1 cellular context compared by ENCODE assay signal in genomic region chr10:100911472-100911871, GRCh38.
TF ChIP-seq lines count a peak whose summit lies in the region.

No MANE protein-coding gene starts in this region.

TF ChIP-seq in HepG2, 621 proteins besides CTCF, POLR2A, EP300 and RAD21:
- TF ChIP-seq ZNF326 (CRISPR knock-in tag; IDR thresholded peaks at IDR 0.05; ENCODE audit: borderline replicate concordance), result no peak
- peak; percentile 60 for TF ChIP-seq ZNF121 (CRISPR knock-in tag; IDR thresholded peaks at IDR 0.05)
- no peak for TF ChIP-seq MNT (IDR thresholded peaks at IDR 0.05)
- TF ChIP-seq SP1 (IDR thresholded peaks at IDR 0.05), result no peak
- no peak for TF ChIP-seq SP1 (CRISPR knock-in tag; IDR thresholded peaks at IDR 0.05)
- TF ChIP-seq RFXAP (CRISPR knock-in tag; IDR thresholded peaks at IDR 0.05; ENCODE audit: borderline replicate concordance), result no peak
- TF ChIP-seq NKX3-1 (CRISPR knock-in tag; IDR thresholded peaks at IDR 0.05), result no peak
- TF ChIP-seq FOSL2 (CRISPR knock-in tag; IDR thresholded peaks at IDR 0.05), result no peak
- TF ChIP-seq ZNF230 (CRISPR knock-in tag; IDR thresholded peaks at IDR 0.05), result no peak
